1 cellular context compared by ENCODE assay signal in genomic region chr16:81465375-81465943, GRCh38.
TF ChIP-seq lines count a peak whose summit lies in the region.

No MANE protein-coding gene starts in this region.

TF ChIP-seq in HepG2, 621 proteins besides CTCF, POLR2A, EP300 and RAD21 (continued from another document and continues in another):
- TF ChIP-seq ZNF800 (CRISPR knock-in tag; IDR thresholded peaks at IDR 0.05) (no peak), ZNF160 (CRISPR knock-in tag; IDR thresholded peaks at IDR 0.05) (no peak), SRSF9 (IDR thresholded peaks at IDR 0.05; ENCODE audit: borderline replicate concordance, insufficient read depth, low read depth, low read length, poor library complexity, severe bottlenecking) (no peak), ZNF839 (CRISPR knock-in tag; IDR thresholded peaks at IDR 0.05; ENCODE audit: borderline replicate concordance) (no peak), RBM22 (optimal IDR thresholded peaks at IDR 0.05; ENCODE audit: low read length) (peak; percentile 89), ZNF615 (CRISPR knock-in tag; IDR thresholded peaks at IDR 0.05; ENCODE audit: borderline replicate concordance) (no peak), HMGA1 (CRISPR knock-in tag; conservative IDR thresholded peaks at IDR 0.05) (no peak), SRSF4 (IDR thresholded peaks at IDR 0.05; ENCODE audit: low read depth, low read length, poor library complexity, severe bottlenecking) (no peak), ZNF782 (CRISPR knock-in tag; IDR thresholded peaks at IDR 0.05; ENCODE audit: borderline replicate concordance) (no peak; the same call in 1 of the 2 replicates), GABPB1 (CRISPR knock-in tag; IDR thresholded peaks at IDR 0.05) (peak; percentile 45; the same call in 1 of the 2 replicates), ZNF143 (CRISPR knock-in tag; IDR thresholded peaks at IDR 0.05) (no peak), ZNF75D (CRISPR knock-in tag; IDR thresholded peaks at IDR 0.05; ENCODE audit: borderline replicate concordance) (no peak), MIER3 (CRISPR knock-in tag; IDR thresholded peaks at IDR 0.05; ENCODE audit: borderline replicate concordance) (no peak), PATZ1 (CRISPR knock-in tag; IDR thresholded peaks at IDR 0.05) (no peak), SALL1 (CRISPR knock-in tag; IDR thresholded peaks at IDR 0.05) (peak; percentile 67), ZNF614 (CRISPR knock-in tag; IDR thresholded peaks at IDR 0.05; ENCODE audit: borderline replicate concordance) (0 out of 2 replicates have a peak, but pooled peaks have one; percentile 32), ZNF7 (CRISPR knock-in tag; IDR thresholded peaks at IDR 0.05) (no peak), ZNF616 (CRISPR knock-in tag; IDR thresholded peaks at IDR 0.05; ENCODE audit: low read depth) (no peak), SRSF1 (optimal IDR thresholded peaks at IDR 0.05; ENCODE audit: low read depth, low read length) (no peak), PITX1 (CRISPR knock-in tag; IDR thresholded peaks at IDR 0.05) (no peak), MYPOP (CRISPR knock-in tag; IDR thresholded peaks at IDR 0.05) (no peak), PAF1 (CRISPR knock-in tag; IDR thresholded peaks at IDR 0.05) (no peak), ZNF180 (CRISPR knock-in tag; IDR thresholded peaks at IDR 0.05; ENCODE audit: borderline replicate concordance, low read depth) (no peak), ELF4 (CRISPR knock-in tag; IDR thresholded peaks at IDR 0.05; ENCODE audit: borderline replicate concordance) (no peak), IRF1 (CRISPR knock-in tag; IDR thresholded peaks at IDR 0.05; ENCODE audit: low read depth) (no peak), PCBP2 (optimal IDR thresholded peaks at IDR 0.05; ENCODE audit: low read depth, low read length, poor library complexity, severe bottlenecking) (no peak), ZNF30 (CRISPR knock-in tag; IDR thresholded peaks at IDR 0.05) (no peak), ZNF432 (CRISPR knock-in tag; IDR thresholded peaks at IDR 0.05; ENCODE audit: borderline replicate concordance) (no peak), KAT8 (CRISPR knock-in tag; IDR thresholded peaks at IDR 0.05) (0 out of 2 replicates have a peak, but pooled peaks have one; percentile 19), YY1 (IDR thresholded peaks at IDR 0.05; ENCODE audit: insufficient read depth, insufficient replicate concordance, low read depth, low read length) (no peak), NCOA1 (CRISPR knock-in tag; IDR thresholded peaks at IDR 0.05) (no peak), MAFG (CRISPR knock-in tag; IDR thresholded peaks at IDR 0.05) (no peak), NFATC3 (CRISPR knock-in tag; IDR thresholded peaks at IDR 0.05) (no peak), ZNF598 (CRISPR knock-in tag; IDR thresholded peaks at IDR 0.05; ENCODE audit: borderline replicate concordance) (peak; percentile 68; the same call in 1 of the 2 replicates), ZNF646 (CRISPR knock-in tag; IDR thresholded peaks at IDR 0.05) (no peak), LRRFIP1 (CRISPR knock-in tag; conservative IDR thresholded peaks at IDR 0.05) (no peak), ZNF335 (CRISPR knock-in tag; IDR thresholded peaks at IDR 0.05) (peak; percentile 87), KDM5A (IDR thresholded peaks at IDR 0.05; ENCODE audit: borderline replicate concordance, low read length) (no peak), GLMP (CRISPR knock-in tag; IDR thresholded peaks at IDR 0.05; ENCODE audit: borderline replicate concordance) (no peak), ZBTB8A (CRISPR knock-in tag; IDR thresholded peaks at IDR 0.05; ENCODE audit: borderline replicate concordance, low read depth) (no peak), ISX (CRISPR knock-in tag; conservative IDR thresholded peaks at IDR 0.05) (no peak), FOXM1 (CRISPR knock-in tag; IDR thresholded peaks at IDR 0.05) (no peak), FOXA1 (IDR thresholded peaks at IDR 0.05) (no peak), FOXA1 (CRISPR knock-in tag; IDR thresholded peaks at IDR 0.05) (no peak), KLF16 (CRISPR knock-in tag; IDR thresholded peaks at IDR 0.05) (no peak), MATR3 (CRISPR knock-in tag; IDR thresholded peaks at IDR 0.05) (no peak), PRDM10 (CRISPR knock-in tag; IDR thresholded peaks at IDR 0.05; ENCODE audit: low read depth) (no peak), ZFP82 (CRISPR knock-in tag; IDR thresholded peaks at IDR 0.05; ENCODE audit: borderline replicate concordance) (no peak), NCOA5 (CRISPR knock-in tag; IDR thresholded peaks at IDR 0.05) (no peak)
